In the genomic region with DNA sequence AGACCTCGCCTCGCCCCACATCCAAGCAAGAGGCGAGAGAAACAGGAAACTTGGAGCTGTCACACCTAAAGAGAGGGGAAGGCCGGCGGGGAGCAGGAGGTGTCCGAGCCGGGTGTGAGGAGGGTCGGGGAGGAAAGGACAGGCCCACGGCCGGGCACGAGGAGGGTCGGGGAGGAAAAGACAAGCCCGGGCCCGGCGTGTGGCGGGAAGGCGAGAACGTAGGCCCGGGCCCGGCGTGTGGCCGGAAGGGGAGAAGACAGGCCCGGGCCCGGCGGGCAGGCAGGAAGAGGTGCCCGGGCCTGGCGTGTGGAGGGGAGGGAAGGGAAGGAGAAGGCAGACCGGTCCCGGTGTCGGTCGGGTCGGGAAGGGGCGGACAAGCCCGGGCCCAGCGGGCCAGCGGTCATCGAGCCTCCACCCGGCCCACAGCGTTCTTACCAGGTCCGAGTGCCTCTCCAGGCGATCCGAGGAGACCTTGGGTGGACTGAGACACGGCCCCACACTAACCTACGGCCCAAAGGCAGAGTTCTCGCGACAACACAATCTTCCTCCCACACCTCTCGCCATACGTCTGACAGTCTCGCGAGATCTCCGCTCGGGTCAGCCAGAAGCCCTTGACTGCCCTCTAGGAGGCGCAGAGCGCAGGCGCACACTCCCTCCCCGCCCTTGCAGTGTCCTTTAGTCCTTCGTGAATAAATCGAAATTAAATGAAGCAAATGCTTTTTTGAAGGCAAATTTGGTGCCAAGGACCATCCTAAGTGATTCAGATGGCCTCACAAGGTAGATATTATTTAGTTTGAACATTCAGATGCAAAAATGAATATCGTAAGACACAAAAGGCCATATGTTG, we compare ENCODE assay signal across 1 cellular context.
A peak's percentile ranks its signal among the peaks of the same experiment; 100 is the strongest.
TF ChIP-seq lines count a peak whose summit lies in the region.

A gene (minus strand): TSS at position 533 of the 847 bp plus-strand sequence. CDS start 13,943 bp downstream, outside the sequence.

TF ChIP-seq in HepG2, 621 proteins besides CTCF, POLR2A, EP300 and RAD21 (continued from another document and continues in another):
- TF ChIP-seq ZNF232 (CRISPR knock-in tag; IDR thresholded peaks at IDR 0.05; ENCODE audit: borderline replicate concordance) (no peak), AHR (CRISPR knock-in tag; IDR thresholded peaks at IDR 0.05) (peak; percentile 57; the same call in 1 of the 2 replicates), SP140L (CRISPR knock-in tag; IDR thresholded peaks at IDR 0.05; ENCODE audit: borderline replicate concordance) (no peak), NRL (CRISPR knock-in tag; IDR thresholded peaks at IDR 0.05; ENCODE audit: borderline replicate concordance) (peak; percentile 74; the same call in 1 of the 2 replicates), HOXA9 (CRISPR knock-in tag; IDR thresholded peaks at IDR 0.05; ENCODE audit: borderline replicate concordance) (0 out of 2 replicates have a peak, but pooled peaks have one; percentile 72), ZBTB7A (CRISPR knock-in tag; IDR thresholded peaks at IDR 0.05) (peak; percentile 38; the same call in 1 of the 2 replicates), MBD4 (IDR thresholded peaks at IDR 0.05; ENCODE audit: borderline replicate concordance, low read length) (no peak), EHMT2 (IDR thresholded peaks at IDR 0.05; ENCODE audit: borderline replicate concordance, low read depth, low read length) (no peak), ZNF629 (CRISPR knock-in tag; conservative IDR thresholded peaks at IDR 0.05) (0 out of 2 replicates have a peak, but pooled peaks have one; percentile 19), KDM4B (CRISPR knock-in tag; IDR thresholded peaks at IDR 0.05) (peak; percentile 23; the same call in 1 of the 2 replicates), ZIK1 (CRISPR knock-in tag; IDR thresholded peaks at IDR 0.05; ENCODE audit: borderline replicate concordance, low read depth) (peak; percentile 75; the same call in 1 of the 2 replicates), PHF5A (CRISPR knock-in tag; IDR thresholded peaks at IDR 0.05; ENCODE audit: low read depth, unreplicated experiment) (no peak), ETV5 (CRISPR knock-in tag; IDR thresholded peaks at IDR 0.05; ENCODE audit: borderline replicate concordance) (peak; percentile 57; the same call in 1 of the 2 replicates), DNMT3B (CRISPR knock-in tag; conservative IDR thresholded peaks at IDR 0.05) (no peak), SPEN (CRISPR knock-in tag; IDR thresholded peaks at IDR 0.05; ENCODE audit: low read depth) (peak; percentile 89), SOX5 (CRISPR knock-in tag; IDR thresholded peaks at IDR 0.05; ENCODE audit: borderline replicate concordance) (peak; percentile 61), SCMH1 (CRISPR knock-in tag; IDR thresholded peaks at IDR 0.05; ENCODE audit: borderline replicate concordance) (no peak)
- TF ChIP-seq, protein P1, sequence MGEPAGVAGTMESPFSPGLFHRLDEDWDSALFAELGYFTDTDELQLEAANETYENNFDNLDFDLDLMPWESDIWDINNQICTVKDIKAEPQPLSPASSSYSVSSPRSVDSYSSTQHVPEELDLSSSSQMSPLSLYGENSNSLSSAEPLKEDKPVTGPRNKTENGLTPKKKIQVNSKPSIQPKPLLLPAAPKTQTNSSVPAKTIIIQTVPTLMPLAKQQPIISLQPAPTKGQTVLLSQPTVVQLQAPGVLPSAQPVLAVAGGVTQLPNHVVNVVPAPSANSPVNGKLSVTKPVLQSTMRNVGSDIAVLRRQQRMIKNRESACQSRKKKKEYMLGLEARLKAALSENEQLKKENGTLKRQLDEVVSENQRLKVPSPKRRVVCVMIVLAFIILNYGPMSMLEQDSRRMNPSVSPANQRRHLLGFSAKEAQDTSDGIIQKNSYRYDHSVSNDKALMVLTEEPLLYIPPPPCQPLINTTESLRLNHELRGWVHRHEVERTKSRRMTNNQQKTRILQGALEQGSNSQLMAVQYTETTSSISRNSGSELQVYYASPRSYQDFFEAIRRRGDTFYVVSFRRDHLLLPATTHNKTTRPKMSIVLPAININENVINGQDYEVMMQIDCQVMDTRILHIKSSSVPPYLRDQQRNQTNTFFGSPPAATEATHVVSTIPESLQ (CRISPR knock-in tag; conservative IDR thresholded peaks at IDR 0.05): no peak
- TF ChIP-seq, protein P2, sequence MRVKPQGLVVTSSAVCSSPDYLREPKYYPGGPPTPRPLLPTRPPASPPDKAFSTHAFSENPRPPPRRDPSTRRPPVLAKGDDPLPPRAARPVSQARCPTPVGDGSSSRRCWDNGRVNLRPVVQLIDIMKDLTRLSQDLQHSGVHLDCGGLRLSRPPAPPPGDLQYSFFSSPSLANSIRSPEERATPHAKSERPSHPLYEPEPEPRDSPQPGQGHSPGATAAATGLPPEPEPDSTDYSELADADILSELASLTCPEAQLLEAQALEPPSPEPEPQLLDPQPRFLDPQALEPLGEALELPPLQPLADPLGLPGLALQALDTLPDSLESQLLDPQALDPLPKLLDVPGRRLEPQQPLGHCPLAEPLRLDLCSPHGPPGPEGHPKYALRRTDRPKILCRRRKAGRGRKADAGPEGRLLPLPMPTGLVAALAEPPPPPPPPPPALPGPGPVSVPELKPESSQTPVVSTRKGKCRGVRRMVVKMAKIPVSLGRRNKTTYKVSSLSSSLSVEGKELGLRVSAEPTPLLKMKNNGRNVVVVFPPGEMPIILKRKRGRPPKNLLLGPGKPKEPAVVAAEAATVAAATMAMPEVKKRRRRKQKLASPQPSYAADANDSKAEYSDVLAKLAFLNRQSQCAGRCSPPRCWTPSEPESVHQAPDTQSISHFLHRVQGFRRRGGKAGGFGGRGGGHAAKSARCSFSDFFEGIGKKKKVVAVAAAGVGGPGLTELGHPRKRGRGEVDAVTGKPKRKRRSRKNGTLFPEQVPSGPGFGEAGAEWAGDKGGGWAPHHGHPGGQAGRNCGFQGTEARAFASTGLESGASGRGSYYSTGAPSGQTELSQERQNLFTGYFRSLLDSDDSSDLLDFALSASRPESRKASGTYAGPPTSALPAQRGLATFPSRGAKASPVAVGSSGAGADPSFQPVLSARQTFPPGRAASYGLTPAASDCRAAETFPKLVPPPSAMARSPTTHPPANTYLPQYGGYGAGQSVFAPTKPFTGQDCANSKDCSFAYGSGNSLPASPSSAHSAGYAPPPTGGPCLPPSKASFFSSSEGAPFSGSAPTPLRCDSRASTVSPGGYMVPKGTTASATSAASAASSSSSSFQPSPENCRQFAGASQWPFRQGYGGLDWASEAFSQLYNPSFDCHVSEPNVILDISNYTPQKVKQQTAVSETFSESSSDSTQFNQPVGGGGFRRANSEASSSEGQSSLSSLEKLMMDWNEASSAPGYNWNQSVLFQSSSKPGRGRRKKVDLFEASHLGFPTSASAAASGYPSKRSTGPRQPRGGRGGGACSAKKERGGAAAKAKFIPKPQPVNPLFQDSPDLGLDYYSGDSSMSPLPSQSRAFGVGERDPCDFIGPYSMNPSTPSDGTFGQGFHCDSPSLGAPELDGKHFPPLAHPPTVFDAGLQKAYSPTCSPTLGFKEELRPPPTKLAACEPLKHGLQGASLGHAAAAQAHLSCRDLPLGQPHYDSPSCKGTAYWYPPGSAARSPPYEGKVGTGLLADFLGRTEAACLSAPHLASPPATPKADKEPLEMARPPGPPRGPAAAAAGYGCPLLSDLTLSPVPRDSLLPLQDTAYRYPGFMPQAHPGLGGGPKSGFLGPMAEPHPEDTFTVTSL (CRISPR knock-in tag; IDR thresholded peaks at IDR 0.05; ENCODE audit: borderline replicate concordance): no peak
- TF ChIP-seq, protein P3, sequence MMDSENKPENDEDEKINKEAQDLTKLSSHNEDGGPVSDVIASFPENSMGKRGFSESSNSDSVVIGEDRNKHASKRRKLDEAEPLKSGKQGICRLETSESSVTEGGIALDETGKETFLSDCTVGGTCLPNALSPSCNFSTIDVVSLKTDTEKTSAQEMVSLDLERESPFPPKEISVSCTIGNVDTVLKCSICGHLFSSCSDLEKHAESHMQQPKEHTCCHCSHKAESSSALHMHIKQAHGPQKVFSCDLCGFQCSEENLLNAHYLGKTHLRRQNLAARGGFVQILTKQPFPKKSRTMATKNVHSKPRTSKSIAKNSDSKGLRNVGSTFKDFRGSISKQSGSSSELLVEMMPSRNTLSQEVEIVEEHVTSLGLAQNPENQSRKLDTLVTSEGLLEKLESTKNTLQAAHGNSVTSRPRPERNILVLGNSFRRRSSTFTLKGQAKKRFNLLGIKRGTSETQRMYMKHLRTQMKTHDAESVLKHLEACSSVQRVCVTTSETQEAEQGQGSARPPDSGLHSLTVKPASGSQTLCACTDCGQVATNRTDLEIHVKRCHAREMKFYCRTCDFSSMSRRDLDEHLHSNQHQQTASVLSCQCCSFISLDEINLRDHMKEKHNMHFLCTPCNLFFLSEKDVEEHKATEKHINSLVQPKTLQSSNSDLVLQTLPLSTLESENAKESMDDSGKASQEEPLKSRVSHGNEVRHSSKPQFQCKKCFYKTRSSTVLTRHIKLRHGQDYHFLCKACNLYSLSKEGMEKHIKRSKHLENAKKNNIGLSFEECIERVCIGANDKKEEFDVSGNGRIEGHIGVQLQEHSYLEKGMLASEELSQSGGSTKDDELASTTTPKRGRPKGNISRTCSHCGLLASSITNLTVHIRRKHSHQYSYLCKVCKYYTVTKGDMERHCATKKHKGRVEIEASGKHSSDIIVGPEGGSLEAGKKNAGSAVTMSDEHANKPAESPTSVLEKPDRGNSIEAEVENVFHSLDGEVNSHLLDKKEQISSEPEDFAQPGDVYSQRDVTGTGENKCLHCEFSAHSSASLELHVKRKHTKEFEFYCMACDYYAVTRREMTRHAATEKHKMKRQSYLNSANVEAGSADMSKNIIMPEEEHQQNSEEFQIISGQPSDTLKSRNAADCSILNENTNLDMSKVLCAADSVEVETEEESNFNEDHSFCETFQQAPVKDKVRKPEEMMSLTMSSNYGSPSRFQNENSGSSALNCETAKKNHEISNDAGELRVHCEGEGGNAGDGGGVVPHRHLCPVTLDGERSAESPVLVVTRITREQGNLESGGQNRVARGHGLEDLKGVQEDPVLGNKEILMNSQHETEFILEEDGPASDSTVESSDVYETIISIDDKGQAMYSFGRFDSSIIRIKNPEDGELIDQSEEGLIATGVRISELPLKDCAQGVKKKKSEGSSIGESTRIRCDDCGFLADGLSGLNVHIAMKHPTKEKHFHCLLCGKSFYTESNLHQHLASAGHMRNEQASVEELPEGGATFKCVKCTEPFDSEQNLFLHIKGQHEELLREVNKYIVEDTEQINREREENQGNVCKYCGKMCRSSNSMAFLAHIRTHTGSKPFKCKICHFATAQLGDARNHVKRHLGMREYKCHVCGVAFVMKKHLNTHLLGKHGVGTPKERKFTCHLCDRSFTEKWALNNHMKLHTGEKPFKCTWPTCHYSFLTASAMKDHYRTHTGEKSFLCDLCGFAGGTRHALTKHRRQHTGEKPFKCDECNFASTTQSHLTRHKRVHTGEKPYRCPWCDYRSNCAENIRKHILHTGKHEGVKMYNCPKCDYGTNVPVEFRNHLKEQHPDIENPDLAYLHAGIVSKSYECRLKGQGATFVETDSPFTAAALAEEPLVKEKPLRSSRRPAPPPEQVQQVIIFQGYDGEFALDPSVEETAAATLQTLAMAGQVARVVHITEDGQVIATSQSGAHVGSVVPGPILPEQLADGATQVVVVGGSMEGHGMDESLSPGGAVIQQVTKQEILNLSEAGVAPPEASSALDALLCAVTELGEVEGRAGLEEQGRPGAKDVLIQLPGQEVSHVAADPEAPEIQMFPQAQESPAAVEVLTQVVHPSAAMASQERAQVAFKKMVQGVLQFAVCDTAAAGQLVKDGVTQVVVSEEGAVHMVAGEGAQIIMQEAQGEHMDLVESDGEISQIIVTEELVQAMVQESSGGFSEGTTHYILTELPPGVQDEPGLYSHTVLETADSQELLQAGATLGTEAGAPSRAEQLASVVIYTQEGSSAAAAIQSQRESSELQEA (CRISPR knock-in tag; IDR thresholded peaks at IDR 0.05; ENCODE audit: not compliant biosample characterization): peak; percentile 89
- TF ChIP-seq, protein P4, sequence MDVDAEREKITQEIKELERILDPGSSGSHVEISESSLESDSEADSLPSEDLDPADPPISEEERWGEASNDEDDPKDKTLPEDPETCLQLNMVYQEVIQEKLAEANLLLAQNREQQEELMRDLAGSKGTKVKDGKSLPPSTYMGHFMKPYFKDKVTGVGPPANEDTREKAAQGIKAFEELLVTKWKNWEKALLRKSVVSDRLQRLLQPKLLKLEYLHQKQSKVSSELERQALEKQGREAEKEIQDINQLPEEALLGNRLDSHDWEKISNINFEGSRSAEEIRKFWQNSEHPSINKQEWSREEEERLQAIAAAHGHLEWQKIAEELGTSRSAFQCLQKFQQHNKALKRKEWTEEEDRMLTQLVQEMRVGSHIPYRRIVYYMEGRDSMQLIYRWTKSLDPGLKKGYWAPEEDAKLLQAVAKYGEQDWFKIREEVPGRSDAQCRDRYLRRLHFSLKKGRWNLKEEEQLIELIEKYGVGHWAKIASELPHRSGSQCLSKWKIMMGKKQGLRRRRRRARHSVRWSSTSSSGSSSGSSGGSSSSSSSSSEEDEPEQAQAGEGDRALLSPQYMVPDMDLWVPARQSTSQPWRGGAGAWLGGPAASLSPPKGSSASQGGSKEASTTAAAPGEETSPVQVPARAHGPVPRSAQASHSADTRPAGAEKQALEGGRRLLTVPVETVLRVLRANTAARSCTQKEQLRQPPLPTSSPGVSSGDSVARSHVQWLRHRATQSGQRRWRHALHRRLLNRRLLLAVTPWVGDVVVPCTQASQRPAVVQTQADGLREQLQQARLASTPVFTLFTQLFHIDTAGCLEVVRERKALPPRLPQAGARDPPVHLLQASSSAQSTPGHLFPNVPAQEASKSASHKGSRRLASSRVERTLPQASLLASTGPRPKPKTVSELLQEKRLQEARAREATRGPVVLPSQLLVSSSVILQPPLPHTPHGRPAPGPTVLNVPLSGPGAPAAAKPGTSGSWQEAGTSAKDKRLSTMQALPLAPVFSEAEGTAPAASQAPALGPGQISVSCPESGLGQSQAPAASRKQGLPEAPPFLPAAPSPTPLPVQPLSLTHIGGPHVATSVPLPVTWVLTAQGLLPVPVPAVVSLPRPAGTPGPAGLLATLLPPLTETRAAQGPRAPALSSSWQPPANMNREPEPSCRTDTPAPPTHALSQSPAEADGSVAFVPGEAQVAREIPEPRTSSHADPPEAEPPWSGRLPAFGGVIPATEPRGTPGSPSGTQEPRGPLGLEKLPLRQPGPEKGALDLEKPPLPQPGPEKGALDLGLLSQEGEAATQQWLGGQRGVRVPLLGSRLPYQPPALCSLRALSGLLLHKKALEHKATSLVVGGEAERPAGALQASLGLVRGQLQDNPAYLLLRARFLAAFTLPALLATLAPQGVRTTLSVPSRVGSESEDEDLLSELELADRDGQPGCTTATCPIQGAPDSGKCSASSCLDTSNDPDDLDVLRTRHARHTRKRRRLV (CRISPR knock-in tag; IDR thresholded peaks at IDR 0.05): no peak
- TF ChIP-seq, protein P5, sequence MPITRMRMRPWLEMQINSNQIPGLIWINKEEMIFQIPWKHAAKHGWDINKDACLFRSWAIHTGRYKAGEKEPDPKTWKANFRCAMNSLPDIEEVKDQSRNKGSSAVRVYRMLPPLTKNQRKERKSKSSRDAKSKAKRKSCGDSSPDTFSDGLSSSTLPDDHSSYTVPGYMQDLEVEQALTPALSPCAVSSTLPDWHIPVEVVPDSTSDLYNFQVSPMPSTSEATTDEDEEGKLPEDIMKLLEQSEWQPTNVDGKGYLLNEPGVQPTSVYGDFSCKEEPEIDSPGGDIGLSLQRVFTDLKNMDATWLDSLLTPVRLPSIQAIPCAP (CRISPR knock-in tag; IDR thresholded peaks at IDR 0.05; ENCODE audit: low read depth): no peak
- TF ChIP-seq, protein P6, sequence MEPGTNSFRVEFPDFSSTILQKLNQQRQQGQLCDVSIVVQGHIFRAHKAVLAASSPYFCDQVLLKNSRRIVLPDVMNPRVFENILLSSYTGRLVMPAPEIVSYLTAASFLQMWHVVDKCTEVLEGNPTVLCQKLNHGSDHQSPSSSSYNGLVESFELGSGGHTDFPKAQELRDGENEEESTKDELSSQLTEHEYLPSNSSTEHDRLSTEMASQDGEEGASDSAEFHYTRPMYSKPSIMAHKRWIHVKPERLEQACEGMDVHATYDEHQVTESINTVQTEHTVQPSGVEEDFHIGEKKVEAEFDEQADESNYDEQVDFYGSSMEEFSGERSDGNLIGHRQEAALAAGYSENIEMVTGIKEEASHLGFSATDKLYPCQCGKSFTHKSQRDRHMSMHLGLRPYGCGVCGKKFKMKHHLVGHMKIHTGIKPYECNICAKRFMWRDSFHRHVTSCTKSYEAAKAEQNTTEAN (CRISPR knock-in tag; conservative IDR thresholded peaks at IDR 0.05): no peak
